ENCODE assay signal across 1 cellular context in genomic region chr17:37791985-37792384, GRCh38.
TF ChIP-seq lines count a peak whose summit lies in the region.

No MANE protein-coding gene starts in this region.

TF ChIP-seq in H1, 55 proteins besides CTCF, POLR2A, EP300 and RAD21:
- TF ChIP-seq TBP (IDR thresholded peaks at IDR 0.05; ENCODE audit: low read depth, low read length) (no peak), SIRT6 (IDR thresholded peaks at IDR 0.05; ENCODE audit: low read length) (no peak), SRF (IDR thresholded peaks at IDR 0.05; ENCODE audit: low read depth, low read length) (no peak), RNF2 (IDR thresholded peaks at IDR 0.05; ENCODE audit: borderline replicate concordance, low read depth, low read length, missing control alignments, poor library complexity, severe bottlenecking) (no peak), NANOG (IDR thresholded peaks at IDR 0.05; ENCODE audit: insufficient read depth, low read depth, low read length, poor library complexity, severe bottlenecking) (no peak), HDAC2 (IDR thresholded peaks at IDR 0.05; ENCODE audit: borderline replicate concordance in 1 of 2, low read depth in 2 of 2, low read length in 2 of 2) (no peak), EGR1 (IDR thresholded peaks at IDR 0.05; ENCODE audit: borderline replicate concordance, low read depth, low read length) (no peak), CBX8 (IDR thresholded peaks at IDR 0.05; ENCODE audit: borderline replicate concordance, low read depth, low read length) (no peak), TCF12 (IDR thresholded peaks at IDR 0.05; ENCODE audit: low read depth, low read length) (no peak), POLR2AphosphoS5 (IDR thresholded peaks at IDR 0.05; ENCODE audit: low read depth, low read length) (no peak), BRCA1 (IDR thresholded peaks at IDR 0.05; ENCODE audit: low read depth, low read length) (no peak), ATF2 (IDR thresholded peaks at IDR 0.05; ENCODE audit: low read length) (no peak), SP4 (IDR thresholded peaks at IDR 0.05; ENCODE audit: low read length) (no peak)
